ENCODE assay signal across 1 cellular context in genomic region chr10:119206603-119207366, GRCh38.
TF ChIP-seq lines count a peak whose summit lies in the region.

No MANE protein-coding gene starts in this region.

TF ChIP-seq in HepG2, 621 proteins besides CTCF, POLR2A, EP300 and RAD21 (continued from another document and continues in another):
- TF ChIP-seq GPN1 (CRISPR knock-in tag; IDR thresholded peaks at IDR 0.05; ENCODE audit: borderline replicate concordance) (no peak), HHEX (CRISPR knock-in tag; IDR thresholded peaks at IDR 0.05) (no peak), ZNF367 (CRISPR knock-in tag; IDR thresholded peaks at IDR 0.05; ENCODE audit: borderline replicate concordance) (no peak), AGO1 (IDR thresholded peaks at IDR 0.05; ENCODE audit: low read depth, low read length, poor library complexity, severe bottlenecking) (no peak), PHB2 (IDR thresholded peaks at IDR 0.05; ENCODE audit: partially characterized antibody) (no peak), ZNF570 (CRISPR knock-in tag; IDR thresholded peaks at IDR 0.05; ENCODE audit: borderline replicate concordance) (no peak), U2AF2 (IDR thresholded peaks at IDR 0.05; ENCODE audit: low read depth, low read length) (no peak), SMARCC2 (IDR thresholded peaks at IDR 0.05) (no peak), MTA3 (CRISPR knock-in tag; IDR thresholded peaks at IDR 0.05) (no peak), ZNF839 (CRISPR knock-in tag; IDR thresholded peaks at IDR 0.05; ENCODE audit: borderline replicate concordance) (no peak), POLR2G (IDR thresholded peaks at IDR 0.05; ENCODE audit: low read depth, low read length) (peak; percentile 77), ZNF737 (CRISPR knock-in tag; IDR thresholded peaks at IDR 0.05; ENCODE audit: borderline replicate concordance) (no peak), SOX13 (IDR thresholded peaks at IDR 0.05) (no peak), SOX13 (CRISPR knock-in tag; conservative IDR thresholded peaks at IDR 0.05 in 1 of 2, IDR thresholded peaks at IDR 0.05 in 1 of 2) (no peak), NCOA2 (CRISPR knock-in tag; IDR thresholded peaks at IDR 0.05) (no peak), FIP1L1 (IDR thresholded peaks at IDR 0.05; ENCODE audit: borderline replicate concordance, insufficient read depth, low read depth, low read length) (no peak), HMG20A (CRISPR knock-in tag; IDR thresholded peaks at IDR 0.05; ENCODE audit: borderline replicate concordance) (no peak), SPEN (CRISPR knock-in tag; IDR thresholded peaks at IDR 0.05; ENCODE audit: low read depth) (no peak; the same call in 1 of the 2 replicates), MEIS1 (CRISPR knock-in tag; IDR thresholded peaks at IDR 0.05; ENCODE audit: borderline replicate concordance) (no peak), PAWR (CRISPR knock-in tag; IDR thresholded peaks at IDR 0.05; ENCODE audit: borderline replicate concordance) (no peak), PTBP1 (IDR thresholded peaks at IDR 0.05; ENCODE audit: low read depth, low read length, poor library complexity, severe bottlenecking) (no peak), ARNTL (CRISPR knock-in tag; IDR thresholded peaks at IDR 0.05) (no peak), FOXP4 (CRISPR knock-in tag; IDR thresholded peaks at IDR 0.05) (peak; percentile 8), ATF7 (IDR thresholded peaks at IDR 0.05) (no peak), ATF7 (CRISPR knock-in tag; IDR thresholded peaks at IDR 0.05) (no peak), ZC3H13 (CRISPR knock-in tag; IDR thresholded peaks at IDR 0.05) (0 out of 2 replicates have a peak, but pooled peaks have one; percentile 5), FOSL2 (CRISPR knock-in tag; IDR thresholded peaks at IDR 0.05) (no peak), MED13 (CRISPR knock-in tag; IDR thresholded peaks at IDR 0.05) (no peak; the same call in 1 of the 2 replicates), MLLT10 (CRISPR knock-in tag; IDR thresholded peaks at IDR 0.05) (no peak), ATAD3A (CRISPR knock-in tag; IDR thresholded peaks at IDR 0.05) (no peak), TBL1XR1 (IDR thresholded peaks at IDR 0.05; ENCODE audit: borderline replicate concordance, low read length, partially characterized antibody) (no peak), ZNF251 (CRISPR knock-in tag; IDR thresholded peaks at IDR 0.05) (no peak), MZF1 (CRISPR knock-in tag; IDR thresholded peaks at IDR 0.05; ENCODE audit: borderline replicate concordance) (no peak), KAT8 (CRISPR knock-in tag; IDR thresholded peaks at IDR 0.05) (no peak), GABPB1 (CRISPR knock-in tag; IDR thresholded peaks at IDR 0.05) (0 out of 2 replicates have a peak, but pooled peaks have one; percentile 3), SYNCRIP (IDR thresholded peaks at IDR 0.05; ENCODE audit: insufficient read depth, low read depth, low read length) (no peak)
- TF ChIP-seq, protein P1, sequence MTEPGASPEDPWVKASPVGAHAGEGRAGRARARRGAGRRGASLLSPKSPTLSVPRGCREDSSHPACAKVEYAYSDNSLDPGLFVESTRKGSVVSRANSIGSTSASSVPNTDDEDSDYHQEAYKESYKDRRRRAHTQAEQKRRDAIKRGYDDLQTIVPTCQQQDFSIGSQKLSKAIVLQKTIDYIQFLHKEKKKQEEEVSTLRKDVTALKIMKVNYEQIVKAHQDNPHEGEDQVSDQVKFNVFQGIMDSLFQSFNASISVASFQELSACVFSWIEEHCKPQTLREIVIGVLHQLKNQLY (CRISPR knock-in tag; IDR thresholded peaks at IDR 0.05): no peak
- TF ChIP-seq, protein P2, sequence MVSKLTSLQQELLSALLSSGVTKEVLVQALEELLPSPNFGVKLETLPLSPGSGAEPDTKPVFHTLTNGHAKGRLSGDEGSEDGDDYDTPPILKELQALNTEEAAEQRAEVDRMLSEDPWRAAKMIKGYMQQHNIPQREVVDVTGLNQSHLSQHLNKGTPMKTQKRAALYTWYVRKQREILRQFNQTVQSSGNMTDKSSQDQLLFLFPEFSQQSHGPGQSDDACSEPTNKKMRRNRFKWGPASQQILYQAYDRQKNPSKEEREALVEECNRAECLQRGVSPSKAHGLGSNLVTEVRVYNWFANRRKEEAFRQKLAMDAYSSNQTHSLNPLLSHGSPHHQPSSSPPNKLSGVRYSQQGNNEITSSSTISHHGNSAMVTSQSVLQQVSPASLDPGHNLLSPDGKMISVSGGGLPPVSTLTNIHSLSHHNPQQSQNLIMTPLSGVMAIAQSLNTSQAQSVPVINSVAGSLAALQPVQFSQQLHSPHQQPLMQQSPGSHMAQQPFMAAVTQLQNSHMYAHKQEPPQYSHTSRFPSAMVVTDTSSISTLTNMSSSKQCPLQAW (CRISPR knock-in tag; IDR thresholded peaks at IDR 0.05): no peak
- TF ChIP-seq, protein P3, sequence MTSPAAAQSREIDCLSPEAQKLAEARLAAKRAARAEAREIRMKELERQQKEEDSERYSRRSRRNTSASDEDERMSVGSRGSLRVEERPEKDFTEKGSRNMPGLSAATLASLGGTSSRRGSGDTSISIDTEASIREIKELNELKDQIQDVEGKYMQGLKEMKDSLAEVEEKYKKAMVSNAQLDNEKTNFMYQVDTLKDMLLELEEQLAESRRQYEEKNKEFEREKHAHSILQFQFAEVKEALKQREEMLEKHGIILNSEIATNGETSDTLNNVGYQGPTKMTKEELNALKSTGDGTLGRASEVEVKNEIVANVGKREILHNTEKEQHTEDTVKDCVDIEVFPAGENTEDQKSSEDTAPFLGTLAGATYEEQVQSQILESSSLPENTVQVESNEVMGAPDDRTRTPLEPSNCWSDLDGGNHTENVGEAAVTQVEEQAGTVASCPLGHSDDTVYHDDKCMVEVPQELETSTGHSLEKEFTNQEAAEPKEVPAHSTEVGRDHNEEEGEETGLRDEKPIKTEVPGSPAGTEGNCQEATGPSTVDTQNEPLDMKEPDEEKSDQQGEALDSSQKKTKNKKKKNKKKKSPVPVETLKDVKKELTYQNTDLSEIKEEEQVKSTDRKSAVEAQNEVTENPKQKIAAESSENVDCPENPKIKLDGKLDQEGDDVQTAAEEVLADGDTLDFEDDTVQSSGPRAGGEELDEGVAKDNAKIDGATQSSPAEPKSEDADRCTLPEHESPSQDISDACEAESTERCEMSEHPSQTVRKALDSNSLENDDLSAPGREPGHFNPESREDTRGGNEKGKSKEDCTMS (CRISPR knock-in tag; conservative IDR thresholded peaks at IDR 0.05): no peak
- TF ChIP-seq, protein P4, sequence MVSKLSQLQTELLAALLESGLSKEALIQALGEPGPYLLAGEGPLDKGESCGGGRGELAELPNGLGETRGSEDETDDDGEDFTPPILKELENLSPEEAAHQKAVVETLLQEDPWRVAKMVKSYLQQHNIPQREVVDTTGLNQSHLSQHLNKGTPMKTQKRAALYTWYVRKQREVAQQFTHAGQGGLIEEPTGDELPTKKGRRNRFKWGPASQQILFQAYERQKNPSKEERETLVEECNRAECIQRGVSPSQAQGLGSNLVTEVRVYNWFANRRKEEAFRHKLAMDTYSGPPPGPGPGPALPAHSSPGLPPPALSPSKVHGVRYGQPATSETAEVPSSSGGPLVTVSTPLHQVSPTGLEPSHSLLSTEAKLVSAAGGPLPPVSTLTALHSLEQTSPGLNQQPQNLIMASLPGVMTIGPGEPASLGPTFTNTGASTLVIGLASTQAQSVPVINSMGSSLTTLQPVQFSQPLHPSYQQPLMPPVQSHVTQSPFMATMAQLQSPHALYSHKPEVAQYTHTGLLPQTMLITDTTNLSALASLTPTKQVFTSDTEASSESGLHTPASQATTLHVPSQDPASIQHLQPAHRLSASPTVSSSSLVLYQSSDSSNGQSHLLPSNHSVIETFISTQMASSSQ (IDR thresholded peaks at IDR 0.05; ENCODE audit: low read depth): peak; percentile 46
- TF ChIP-seq, protein P4 (CRISPR knock-in tag; IDR thresholded peaks at IDR 0.05; ENCODE audit: borderline replicate concordance): no peak
- TF ChIP-seq, protein P5, sequence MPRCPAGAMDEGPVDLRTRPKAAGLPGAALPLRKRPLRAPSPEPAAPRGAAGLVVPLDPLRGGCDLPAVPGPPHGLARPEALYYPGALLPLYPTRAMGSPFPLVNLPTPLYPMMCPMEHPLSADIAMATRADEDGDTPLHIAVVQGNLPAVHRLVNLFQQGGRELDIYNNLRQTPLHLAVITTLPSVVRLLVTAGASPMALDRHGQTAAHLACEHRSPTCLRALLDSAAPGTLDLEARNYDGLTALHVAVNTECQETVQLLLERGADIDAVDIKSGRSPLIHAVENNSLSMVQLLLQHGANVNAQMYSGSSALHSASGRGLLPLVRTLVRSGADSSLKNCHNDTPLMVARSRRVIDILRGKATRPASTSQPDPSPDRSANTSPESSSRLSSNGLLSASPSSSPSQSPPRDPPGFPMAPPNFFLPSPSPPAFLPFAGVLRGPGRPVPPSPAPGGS (CRISPR knock-in tag; IDR thresholded peaks at IDR 0.05): peak; percentile 47; the same call in 1 of the 2 replicates
- TF ChIP-seq, protein P6, sequence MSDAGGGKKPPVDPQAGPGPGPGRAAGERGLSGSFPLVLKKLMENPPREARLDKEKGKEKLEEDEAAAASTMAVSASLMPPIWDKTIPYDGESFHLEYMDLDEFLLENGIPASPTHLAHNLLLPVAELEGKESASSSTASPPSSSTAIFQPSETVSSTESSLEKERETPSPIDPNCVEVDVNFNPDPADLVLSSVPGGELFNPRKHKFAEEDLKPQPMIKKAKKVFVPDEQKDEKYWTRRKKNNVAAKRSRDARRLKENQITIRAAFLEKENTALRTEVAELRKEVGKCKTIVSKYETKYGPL (CRISPR knock-in tag; IDR thresholded peaks at IDR 0.05): no peak
- TF ChIP-seq, protein P7, sequence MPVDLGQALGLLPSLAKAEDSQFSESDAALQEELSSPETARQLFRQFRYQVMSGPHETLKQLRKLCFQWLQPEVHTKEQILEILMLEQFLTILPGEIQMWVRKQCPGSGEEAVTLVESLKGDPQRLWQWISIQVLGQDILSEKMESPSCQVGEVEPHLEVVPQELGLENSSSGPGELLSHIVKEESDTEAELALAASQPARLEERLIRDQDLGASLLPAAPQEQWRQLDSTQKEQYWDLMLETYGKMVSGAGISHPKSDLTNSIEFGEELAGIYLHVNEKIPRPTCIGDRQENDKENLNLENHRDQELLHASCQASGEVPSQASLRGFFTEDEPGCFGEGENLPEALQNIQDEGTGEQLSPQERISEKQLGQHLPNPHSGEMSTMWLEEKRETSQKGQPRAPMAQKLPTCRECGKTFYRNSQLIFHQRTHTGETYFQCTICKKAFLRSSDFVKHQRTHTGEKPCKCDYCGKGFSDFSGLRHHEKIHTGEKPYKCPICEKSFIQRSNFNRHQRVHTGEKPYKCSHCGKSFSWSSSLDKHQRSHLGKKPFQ (CRISPR knock-in tag; IDR thresholded peaks at IDR 0.05; ENCODE audit: insufficient replicate concordance): no peak
- TF ChIP-seq, protein P8, sequence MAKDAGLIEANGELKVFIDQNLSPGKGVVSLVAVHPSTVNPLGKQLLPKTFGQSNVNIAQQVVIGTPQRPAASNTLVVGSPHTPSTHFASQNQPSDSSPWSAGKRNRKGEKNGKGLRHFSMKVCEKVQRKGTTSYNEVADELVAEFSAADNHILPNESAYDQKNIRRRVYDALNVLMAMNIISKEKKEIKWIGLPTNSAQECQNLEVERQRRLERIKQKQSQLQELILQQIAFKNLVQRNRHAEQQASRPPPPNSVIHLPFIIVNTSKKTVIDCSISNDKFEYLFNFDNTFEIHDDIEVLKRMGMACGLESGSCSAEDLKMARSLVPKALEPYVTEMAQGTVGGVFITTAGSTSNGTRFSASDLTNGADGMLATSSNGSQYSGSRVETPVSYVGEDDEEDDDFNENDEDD (CRISPR knock-in tag; IDR thresholded peaks at IDR 0.05; ENCODE audit: borderline replicate concordance): no peak
- TF ChIP-seq, protein P9, sequence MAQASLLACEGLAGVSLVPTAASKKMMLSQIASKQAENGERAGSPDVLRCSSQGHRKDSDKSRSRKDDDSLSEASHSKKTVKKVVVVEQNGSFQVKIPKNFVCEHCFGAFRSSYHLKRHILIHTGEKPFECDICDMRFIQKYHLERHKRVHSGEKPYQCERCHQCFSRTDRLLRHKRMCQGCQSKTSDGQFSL (CRISPR knock-in tag; IDR thresholded peaks at IDR 0.05): no peak
- TF ChIP-seq, protein P10, sequence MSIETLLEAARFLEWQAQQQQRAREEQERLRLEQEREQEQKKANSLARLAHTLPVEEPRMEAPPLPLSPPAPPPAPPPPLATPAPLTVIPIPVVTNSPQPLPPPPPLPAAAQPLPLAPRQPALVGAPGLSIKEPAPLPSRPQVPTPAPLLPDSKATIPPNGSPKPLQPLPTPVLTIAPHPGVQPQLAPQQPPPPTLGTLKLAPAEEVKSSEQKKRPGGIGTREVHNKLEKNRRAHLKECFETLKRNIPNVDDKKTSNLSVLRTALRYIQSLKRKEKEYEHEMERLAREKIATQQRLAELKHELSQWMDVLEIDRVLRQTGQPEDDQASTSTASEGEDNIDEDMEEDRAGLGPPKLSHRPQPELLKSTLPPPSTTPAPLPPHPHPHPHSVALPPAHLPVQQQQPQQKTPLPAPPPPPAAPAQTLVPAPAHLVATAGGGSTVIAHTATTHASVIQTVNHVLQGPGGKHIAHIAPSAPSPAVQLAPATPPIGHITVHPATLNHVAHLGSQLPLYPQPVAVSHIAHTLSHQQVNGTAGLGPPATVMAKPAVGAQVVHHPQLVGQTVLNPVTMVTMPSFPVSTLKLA (IDR thresholded peaks at IDR 0.05): no peak
- TF ChIP-seq, protein P11, sequence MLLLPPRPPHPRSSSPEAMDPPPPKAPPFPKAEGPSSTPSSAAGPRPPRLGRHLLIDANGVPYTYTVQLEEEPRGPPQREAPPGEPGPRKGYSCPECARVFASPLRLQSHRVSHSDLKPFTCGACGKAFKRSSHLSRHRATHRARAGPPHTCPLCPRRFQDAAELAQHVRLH (CRISPR knock-in tag; IDR thresholded peaks at IDR 0.05; ENCODE audit: borderline replicate concordance, low read depth): no peak
